2 cellular contexts compared by ENCODE assay signal in the genomic region with DNA sequence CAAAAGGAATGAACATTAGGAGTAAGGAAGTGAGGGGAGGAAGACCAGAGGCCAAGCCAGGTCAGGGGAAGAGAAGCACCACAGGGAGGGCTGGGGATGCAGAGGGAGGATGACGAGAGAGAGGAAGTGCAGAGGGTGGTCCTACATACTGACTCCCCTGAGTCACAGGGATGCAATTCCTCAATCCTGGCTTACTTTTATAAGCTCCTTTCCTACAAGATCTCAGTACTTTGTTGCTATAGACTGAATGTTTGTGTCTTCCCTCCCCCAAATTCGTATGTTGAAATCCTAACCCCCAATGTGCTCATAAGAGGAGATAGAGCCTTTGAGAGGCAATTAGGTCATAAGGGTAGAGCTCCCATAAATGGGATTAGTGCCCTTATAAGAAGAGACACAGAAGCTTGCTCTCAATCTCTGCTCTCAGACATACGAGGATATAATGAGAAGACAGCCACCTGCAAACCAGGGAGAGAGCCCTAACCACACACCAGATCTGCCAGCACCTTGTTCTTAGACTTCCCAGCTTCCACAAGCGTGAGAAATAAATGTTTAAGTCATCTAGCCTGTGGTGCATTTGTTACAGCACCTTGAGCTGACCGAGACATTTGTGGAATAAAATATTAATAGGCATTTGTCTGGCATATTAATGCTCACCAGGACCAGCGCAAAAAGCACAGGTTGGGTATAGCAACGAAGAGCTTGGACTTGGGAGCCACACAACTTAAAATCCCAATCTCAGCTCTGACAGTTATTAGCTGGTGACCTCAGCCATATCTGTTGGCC.
TF ChIP-seq lines count a peak whose summit lies in the region.

No MANE protein-coding gene starts in this region.

TF ChIP-seq in IMR-90, 13 proteins besides CTCF, POLR2A, EP300 and RAD21 (continued from another document):
- TF ChIP-seq BHLHE40 (IDR thresholded peaks at IDR 0.05; ENCODE audit: low read depth, low read length) (no peak), MXI1 (IDR thresholded peaks at IDR 0.05; ENCODE audit: borderline replicate concordance, low read depth, low read length) (no peak), MAFK (IDR thresholded peaks at IDR 0.05; ENCODE audit: low read depth, low read length) (no peak), CEBPB (IDR thresholded peaks at IDR 0.05; ENCODE audit: low read depth, low read length) (no peak), SMC3 (IDR thresholded peaks at IDR 0.05; ENCODE audit: low read depth, low read length) (no peak), ELK1 (IDR thresholded peaks at IDR 0.05; ENCODE audit: borderline replicate concordance, low read depth, low read length) (no peak), USF2 (IDR thresholded peaks at IDR 0.05; ENCODE audit: low read depth, low read length) (no peak), RFX5 (IDR thresholded peaks at IDR 0.05; ENCODE audit: low read depth, low read length) (no peak), RCOR1 (IDR thresholded peaks at IDR 0.05; ENCODE audit: insufficient replicate concordance, low read length) (no peak)
TF ChIP-seq in IMR-90: peak in this region for 0.

TF ChIP-seq in WTC11, 78 proteins besides CTCF, POLR2A, EP300 and RAD21 (continued from another document):
- TF ChIP-seq, protein P1, sequence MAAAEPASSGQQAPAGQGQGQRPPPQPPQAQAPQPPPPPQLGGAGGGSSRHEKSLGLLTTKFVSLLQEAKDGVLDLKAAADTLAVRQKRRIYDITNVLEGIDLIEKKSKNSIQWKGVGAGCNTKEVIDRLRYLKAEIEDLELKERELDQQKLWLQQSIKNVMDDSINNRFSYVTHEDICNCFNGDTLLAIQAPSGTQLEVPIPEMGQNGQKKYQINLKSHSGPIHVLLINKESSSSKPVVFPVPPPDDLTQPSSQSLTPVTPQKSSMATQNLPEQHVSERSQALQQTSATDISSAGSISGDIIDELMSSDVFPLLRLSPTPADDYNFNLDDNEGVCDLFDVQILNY (CRISPR knock-in tag; IDR thresholded peaks at IDR 0.05) = no peak
- TF ChIP-seq CBFB (CRISPR knock-in tag; IDR thresholded peaks at IDR 0.05; ENCODE audit: low read depth) (no peak), NFATC4 (CRISPR knock-in tag; IDR thresholded peaks at IDR 0.05) (no peak)
